2 cellular contexts compared by ENCODE assay signal in the genomic region with DNA sequence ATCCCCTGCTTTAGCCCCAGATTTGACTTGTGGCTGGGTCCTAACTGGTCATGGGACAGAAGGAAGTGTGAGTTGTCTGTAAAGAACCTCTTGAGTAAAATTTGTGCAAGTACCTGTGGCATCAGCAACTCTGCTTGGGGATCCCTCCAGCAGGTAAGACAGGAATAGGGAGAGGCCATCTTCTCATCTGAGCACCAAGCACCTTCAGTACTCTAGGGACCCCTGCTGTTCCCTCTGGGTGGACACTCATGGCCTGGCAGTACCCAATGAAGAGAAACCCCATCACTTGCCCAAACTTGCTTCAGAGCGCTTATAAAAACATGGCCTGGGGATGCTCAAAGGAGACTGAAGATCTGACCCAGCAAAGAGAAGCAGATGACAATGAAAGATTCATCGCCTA.
TF ChIP-seq lines count a peak whose summit lies in the region.

No MANE protein-coding gene starts in this region.

TF ChIP-seq in K562, 482 proteins besides CTCF, POLR2A, EP300 and RAD21 (continued from another document):
- TF ChIP-seq RBM17 (IDR thresholded peaks at IDR 0.05; ENCODE audit: borderline replicate concordance, low read depth, low read length) (no peak), ZNF77 (CRISPR knock-in tag; IDR thresholded peaks at IDR 0.05) (no peak), ZNF444 (CRISPR knock-in tag; IDR thresholded peaks at IDR 0.05) (no peak), FOXM1 (IDR thresholded peaks at IDR 0.05; ENCODE audit: low read depth) (no peak), FOXM1 (CRISPR knock-in tag; IDR thresholded peaks at IDR 0.05; ENCODE audit: low read depth) (no peak), RUNX1 (IDR thresholded peaks at IDR 0.05; ENCODE audit: low read depth) (no peak), RBM39 (optimal IDR thresholded peaks at IDR 0.05; ENCODE audit: low read depth, low read length) (no peak), ZNF76 (CRISPR knock-in tag; IDR thresholded peaks at IDR 0.05; ENCODE audit: borderline replicate concordance) (no peak), ETV6 (IDR thresholded peaks at IDR 0.05; ENCODE audit: borderline replicate concordance in 1 of 2, low read depth in 2 of 2, low read length in 1 of 2) (no peak), ETV6 (CRISPR knock-in tag; IDR thresholded peaks at IDR 0.05; ENCODE audit: borderline replicate concordance) (no peak)
- TF ChIP-seq, protein P1, sequence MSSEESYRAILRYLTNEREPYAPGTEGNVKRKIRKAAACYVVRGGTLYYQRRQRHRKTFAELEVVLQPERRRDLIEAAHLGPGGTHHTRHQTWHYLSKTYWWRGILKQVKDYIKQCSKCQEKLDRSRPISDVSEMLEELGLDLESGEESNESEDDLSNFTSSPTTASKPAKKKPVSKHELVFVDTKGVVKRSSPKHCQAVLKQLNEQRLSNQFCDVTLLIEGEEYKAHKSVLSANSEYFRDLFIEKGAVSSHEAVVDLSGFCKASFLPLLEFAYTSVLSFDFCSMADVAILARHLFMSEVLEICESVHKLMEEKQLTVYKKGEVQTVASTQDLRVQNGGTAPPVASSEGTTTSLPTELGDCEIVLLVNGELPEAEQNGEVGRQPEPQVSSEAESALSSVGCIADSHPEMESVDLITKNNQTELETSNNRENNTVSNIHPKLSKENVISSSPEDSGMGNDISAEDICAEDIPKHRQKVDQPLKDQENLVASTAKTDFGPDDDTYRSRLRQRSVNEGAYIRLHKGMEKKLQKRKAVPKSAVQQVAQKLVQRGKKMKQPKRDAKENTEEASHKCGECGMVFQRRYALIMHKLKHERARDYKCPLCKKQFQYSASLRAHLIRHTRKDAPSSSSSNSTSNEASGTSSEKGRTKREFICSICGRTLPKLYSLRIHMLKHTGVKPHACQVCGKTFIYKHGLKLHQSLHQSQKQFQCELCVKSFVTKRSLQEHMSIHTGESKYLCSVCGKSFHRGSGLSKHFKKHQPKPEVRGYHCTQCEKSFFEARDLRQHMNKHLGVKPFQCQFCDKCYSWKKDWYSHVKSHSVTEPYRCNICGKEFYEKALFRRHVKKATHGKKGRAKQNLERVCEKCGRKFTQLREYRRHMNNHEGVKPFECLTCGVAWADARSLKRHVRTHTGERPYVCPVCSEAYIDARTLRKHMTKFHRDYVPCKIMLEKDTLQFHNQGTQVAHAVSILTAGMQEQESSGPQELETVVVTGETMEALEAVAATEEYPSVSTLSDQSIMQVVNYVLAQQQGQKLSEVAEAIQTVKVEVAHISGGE (CRISPR knock-in tag; IDR thresholded peaks at IDR 0.05) = no peak

TF ChIP-seq in GM23338, 12 proteins besides CTCF, POLR2A, EP300 and RAD21 (continued from another document):
- TF ChIP-seq, protein P2, sequence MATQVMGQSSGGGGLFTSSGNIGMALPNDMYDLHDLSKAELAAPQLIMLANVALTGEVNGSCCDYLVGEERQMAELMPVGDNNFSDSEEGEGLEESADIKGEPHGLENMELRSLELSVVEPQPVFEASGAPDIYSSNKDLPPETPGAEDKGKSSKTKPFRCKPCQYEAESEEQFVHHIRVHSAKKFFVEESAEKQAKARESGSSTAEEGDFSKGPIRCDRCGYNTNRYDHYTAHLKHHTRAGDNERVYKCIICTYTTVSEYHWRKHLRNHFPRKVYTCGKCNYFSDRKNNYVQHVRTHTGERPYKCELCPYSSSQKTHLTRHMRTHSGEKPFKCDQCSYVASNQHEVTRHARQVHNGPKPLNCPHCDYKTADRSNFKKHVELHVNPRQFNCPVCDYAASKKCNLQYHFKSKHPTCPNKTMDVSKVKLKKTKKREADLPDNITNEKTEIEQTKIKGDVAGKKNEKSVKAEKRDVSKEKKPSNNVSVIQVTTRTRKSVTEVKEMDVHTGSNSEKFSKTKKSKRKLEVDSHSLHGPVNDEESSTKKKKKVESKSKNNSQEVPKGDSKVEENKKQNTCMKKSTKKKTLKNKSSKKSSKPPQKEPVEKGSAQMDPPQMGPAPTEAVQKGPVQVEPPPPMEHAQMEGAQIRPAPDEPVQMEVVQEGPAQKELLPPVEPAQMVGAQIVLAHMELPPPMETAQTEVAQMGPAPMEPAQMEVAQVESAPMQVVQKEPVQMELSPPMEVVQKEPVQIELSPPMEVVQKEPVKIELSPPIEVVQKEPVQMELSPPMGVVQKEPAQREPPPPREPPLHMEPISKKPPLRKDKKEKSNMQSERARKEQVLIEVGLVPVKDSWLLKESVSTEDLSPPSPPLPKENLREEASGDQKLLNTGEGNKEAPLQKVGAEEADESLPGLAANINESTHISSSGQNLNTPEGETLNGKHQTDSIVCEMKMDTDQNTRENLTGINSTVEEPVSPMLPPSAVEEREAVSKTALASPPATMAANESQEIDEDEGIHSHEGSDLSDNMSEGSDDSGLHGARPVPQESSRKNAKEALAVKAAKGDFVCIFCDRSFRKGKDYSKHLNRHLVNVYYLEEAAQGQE (IDR thresholded peaks at IDR 0.05; ENCODE audit: unreplicated experiment) = no peak
- TF ChIP-seq STAT1 (IDR thresholded peaks at IDR 0.05; ENCODE audit: unreplicated experiment) = no peak
- TF ChIP-seq ZNF331 (CRISPR knock-in tag; IDR thresholded peaks at IDR 0.05; ENCODE audit: low read depth) = no peak
- TF ChIP-seq POLR2AphosphoS5 (IDR thresholded peaks at IDR 0.05; ENCODE audit: low read depth) = no peak
- TF ChIP-seq ZNF114 (CRISPR knock-in tag; IDR thresholded peaks at IDR 0.05) = no peak
- no peak for TF ChIP-seq CREB1 (CRISPR knock-in tag; IDR thresholded peaks at IDR 0.05; ENCODE audit: low read depth)
- no peak for TF ChIP-seq JUNB (IDR thresholded peaks at IDR 0.05; ENCODE audit: unreplicated experiment)
